9 cellular contexts compared by ENCODE assay signal in genomic region chr17:19753661-19754463, GRCh38. TPM values are rescaled to one million over a fixed set of nuclear protein-coding genes. Genes with fewer than 3 reads are reported as not detected.
DNase-seq lines count a peak whose midpoint lies in the region; ATAC-seq and TF ChIP-seq lines count a peak whose summit lies in the region.
"Had no signal": no experiment of that assay in that cellular context is flagged by ENCODE, and none has a peak within 500 bp of the region (broad histone marks: within the 10 kb centered on the region; RNA-seq: fewer than 3 reads in every experiment).

No MANE protein-coding gene starts in this region.

- no peak overlapping the region for H3K4me3 ChIP-seq in OCI-LY3 (ENCODE audit: low read length)
- H3K4me3 ChIP-seq in esophagus muscularis mucosa: no peak overlapping the region
- peak overlapping the region; percentile 53 for H3K4me3 ChIP-seq in psoas muscle

- ATAC-seq in psoas muscle (peak; percentile 85 to 87 (median 86)), HG02973 (IDR thresholded peaks at IDR 0.05; ENCODE audit: unreplicated experiment) (no peak)

- H3K4me2 ChIP-seq in OCI-LY3 (ENCODE audit: low read length): peak overlapping the region; percentile 72

- TF ChIP-seq EP300 in esophagus muscularis mucosa (IDR thresholded peaks at IDR 0.05): no peak

- H3K27me3 ChIP-seq in OCI-LY3 (ENCODE audit: low read depth, low read length): no peaks in the 10 kb centered on the region
- H3K27me3 ChIP-seq in esophagus muscularis mucosa: peaks cover 0 to 2% (median 0%) of the 10 kb centered on the region in 4 donors
- no peaks in the 10 kb centered on the region for H3K27me3 ChIP-seq in psoas muscle (ENCODE audit: insufficient read depth in 3 of 3, low read length in 2 of 3)

- DNase-seq in esophagus muscularis mucosa (ENCODE audit: extremely low spot score) (no peak), psoas muscle (peak; percentile 68 to 83), activated gamma-delta T cell treated with Interleukin-2 at 50 U/mL for 16 hours (no peak), iPS-NIHi7 (ENCODE audit: extremely low spot score) (no peak), CD1c-positive myeloid dendritic cell (ENCODE audit: extremely low spot score) (no peak)

- no peak overlapping the region for H2AFZ ChIP-seq in OCI-LY3 (ENCODE audit: low read depth, low read length)

- TF ChIP-seq CTCF in GM12872 (IDR thresholded peaks at IDR 0.05; ENCODE audit: insufficient read depth, low read depth, low read length) (peak; percentile 23; the same call in 1 of the 3 replicates), OCI-LY3 (IDR thresholded peaks at IDR 0.05; ENCODE audit: low read depth, low read length) (peak; percentile 33), esophagus muscularis mucosa (IDR thresholded peaks at IDR 0.05) (peak; percentile 16 to 42 (median 21)), psoas muscle (IDR thresholded peaks at IDR 0.05) (peak; percentile 66)

- 79% methylated on average over 12 of the region's 12 CpGs for WGBS in esophagus muscularis mucosa
- 29 to 47% (median 31%) methylated on average over 12 of the region's 12 CpGs for WGBS in psoas muscle, 3 donors

- peaks cover 43% of the 10 kb centered on the region for H3K4me1 ChIP-seq in OCI-LY3 (ENCODE audit: low read length)
- H3K4me1 ChIP-seq in esophagus muscularis mucosa: peaks cover 0 to 12% (median 9%) of the 10 kb centered on the region in 4 donors
- peaks cover 14% of the 10 kb centered on the region for H3K4me1 ChIP-seq in psoas muscle

- H4K20me1 ChIP-seq in OCI-LY3 (ENCODE audit: insufficient read depth, low read length): no peaks in the 10 kb centered on the region

- H3K27ac ChIP-seq in OCI-LY3 (ENCODE audit: low read length): peak overlapping the region; percentile 97
- H3K27ac ChIP-seq in esophagus muscularis mucosa (replicated peaks in 1 of 4): peak overlapping the region in 1 of 4 donors; percentile 53
- H3K27ac ChIP-seq in psoas muscle: peak overlapping the region; percentile 92

- H3K36me3 ChIP-seq in OCI-LY3 (replicated peaks; ENCODE audit: low read depth, low read length) (no peaks in the 10 kb centered on the region), esophagus muscularis mucosa (no peaks in the 10 kb centered on the region), psoas muscle (ENCODE audit: insufficient read depth in 1 of 2, low read depth in 1 of 2) (no peaks in the 10 kb centered on the region)

- intact Hi-C loops in esophagus muscularis mucosa (cut with DNase I) (loop anchor here (5.0 kb wide), 1 partner anchor 102 kb away; no protein-coding TSS in a partner anchor), psoas muscle (cut with DNase I) (loop anchor here (2.0 to 5.0 kb wide), 4 partner anchors 72 to 217 kb away; partner anchors contain the start of gene ALDH3A2 (in 2 of the 2))

- peak overlapping the region; percentile 27 for H3K9ac ChIP-seq in OCI-LY3 (ENCODE audit: low read length)

- no peak for TF ChIP-seq POLR2A in esophagus muscularis mucosa (IDR thresholded peaks at IDR 0.05; ENCODE audit: low read depth)

- no peaks in the 10 kb centered on the region for H3K79me2 ChIP-seq in OCI-LY3 (ENCODE audit: low read length)

- no peaks in the 10 kb centered on the region for H3K9me3 ChIP-seq in OCI-LY3 (ENCODE audit: insufficient read depth, low read length)
- no peaks in the 10 kb centered on the region for H3K9me3 ChIP-seq in esophagus muscularis mucosa
- no peaks in the 10 kb centered on the region for H3K9me3 ChIP-seq in psoas muscle

RNA-seq across cellular contexts. Expression of gene ALDH3A1, which starts 5.8 kb away (rescaled TPM):
- 1 to 10 TPM in 1 of 4 donors, under 1 TPM in 2, not detected in 1; 0.17 to 1.9 (median 0.42) TPM for total RNA-seq in esophagus muscularis mucosa
- 1 to 10 TPM in 1 of 4 donors, under 1 TPM in 2, not detected in 1; 0.17 to 6.5 (median 0.24) TPM for total RNA-seq in psoas muscle
- polyA plus RNA-seq in psoas muscle: under 1 TPM; 0.05 to 0.20 (median 0.12) TPM
- total RNA-seq: glomerular endothelial cell had no signal

RNA-seq across cellular contexts. Expression of gene SLC47A2, which starts 37.5 kb away (rescaled TPM):
- total RNA-seq in esophagus muscularis mucosa (not detected), psoas muscle (1 to 10 TPM in 1 of 4 donors, not detected in 3; 1.1 TPM)
- polyA plus RNA-seq in psoas muscle: under 1 TPM; 0.01 to 0.08 (median 0.03) TPM
- total RNA-seq: glomerular endothelial cell had no signal

Comparison
In these comparisons a context has a peak if more than half of its experiments do, and no peak if none do; other contexts are left out.
1. DNase-seq: peak in psoas muscle (2 of 2); none in esophagus muscularis mucosa (single experiment), activated gamma-delta T cell treated with Interleukin-2 at 50 U/mL for 16 hours (single experiment), iPS-NIHi7 (single experiment) and CD1c-positive myeloid dendritic cell (single experiment).
2. Peak in every context shown above with its lines, with median percentiles within 50 percentile points of each other: CTCF ChIP-seq.